ENCODE assay signal across 18 cellular contexts in genomic region chr1:109531205-109531779, GRCh38. TPM values are rescaled to one million over a fixed set of nuclear protein-coding genes. Genes with fewer than 3 reads are reported as not detected.
DNase-seq lines count a peak whose midpoint lies in the region; ATAC-seq, FAIRE-seq and TF ChIP-seq lines count a peak whose summit lies in the region.
"Had no signal": no experiment of that assay in that cellular context is flagged by ENCODE, and none has a peak within 500 bp of the region (broad histone marks: within the 10 kb centered on the region; RNA-seq: fewer than 3 reads in every experiment).

No MANE protein-coding gene starts in this region.

- no peak overlapping the region for H2AFZ ChIP-seq in H1 (ENCODE audit: low read length)

- no peaks in the 10 kb centered on the region for H3K79me2 ChIP-seq in H1 (ENCODE audit: control insufficient read depth in 1 of 2, insufficient read depth in 2 of 2, low read length in 2 of 2)

- no peaks in the 10 kb centered on the region for H3K36me3 ChIP-seq in H1 (ENCODE audit: control insufficient read depth in 2 of 4, insufficient read depth in 4 of 4, low read length in 3 of 4)
- H3K36me3 ChIP-seq: breast epithelium had no signal

- no peak for TF ChIP-seq EP300 in H1 (IDR thresholded peaks at IDR 0.05; ENCODE audit: borderline replicate concordance in 1 of 2, low read depth in 2 of 2, low read length in 2 of 2)

- no peak overlapping the region for H3K14ac ChIP-seq in H1 (ENCODE audit: insufficient read length)

- peak overlapping the region; percentile 68 for H3K27ac Mint-ChIP-seq in T-helper 2 cell treated with Interferon-gamma antibody and Interleukin-4, amounts not matched to agents 5 μg/mL and 100 μg/mL, for 36 hours
- H3K27ac Mint-ChIP-seq in T-cell = peak overlapping the region; percentile 64 to 88

- peaks cover 0 to 3% (median 1%) of the 10 kb centered on the region in 4 experiments; a peak in 4 of 7 replicates for H3K4me1 ChIP-seq in H1 (replicated peaks in 1 of 4; ENCODE audit: control insufficient read depth in 3 of 4, insufficient read depth in 4 of 4, low read length in 3 of 4)
- H3K4me1 ChIP-seq: breast epithelium had no signal

- H3K79me1 ChIP-seq in H1 (ENCODE audit: low read depth, low read length) = no peaks in the 10 kb centered on the region

- FAIRE-seq in H1 (lab: Jason Lieb, UNC) (no peak), HTR-8/SVneo (lab: Jason Lieb, UNC) (no peak)
- FAIRE-seq: keratinocyte had no signal

- H4K20me1 ChIP-seq in H1 (replicated peaks in 1 of 2; ENCODE audit: control insufficient read depth in 1 of 2, insufficient read depth in 2 of 2, low read length in 2 of 2) = no peaks in the 10 kb centered on the region

- no peak overlapping the region for H4K91ac ChIP-seq in H1 (replicated peaks; ENCODE audit: insufficient read length, low read length)

- no peak overlapping the region for H2BK20ac ChIP-seq in H1 (ENCODE audit: low read length)

- H3K4me3 Mint-ChIP-seq in T-helper 2 cell treated with Interferon-gamma antibody and Interleukin-4, amounts not matched to agents 5 μg/mL and 100 μg/mL, for 36 hours = peak overlapping the region; percentile 54
- H3K4me3 Mint-ChIP-seq in T-cell = peak overlapping the region; percentile 3 to 74 (median 14)
- H3K4me3 Mint-ChIP-seq: natural killer cell treated with Interleukin-12 subunit alpha and Interleukin-12 subunit beta and Interleukin-15 and Interleukin-18, amount 100 ng/mL, for 72 hours had no signal

- H3K4me2 ChIP-seq in H1 (ENCODE audit: insufficient read depth in 1 of 2, low read depth in 2 of 2, low read length in 2 of 2) = no peak overlapping the region

- no peak for TF ChIP-seq POLR2A in H1 (IDR thresholded peaks at IDR 0.05; ENCODE audit: control extremely low read depth in 1 of 2, low read depth in 2 of 2, low read length in 2 of 2)

- H3K23me2 ChIP-seq in H1 (ENCODE audit: low read depth, low read length) = no peaks in the 10 kb centered on the region; the same call in 1 of the 2 replicates

- H4K8ac ChIP-seq in H1 (ENCODE audit: extremely low read depth, insufficient read depth, low read length) = peak overlapping the region; percentile 7; the same call in 1 of the 2 replicates

- no peak overlapping the region for H2BK120ac ChIP-seq in H1 (replicated peaks; ENCODE audit: low read depth, low read length)

- TF ChIP-seq CTCF in H1 (IDR thresholded peaks at IDR 0.05; ENCODE audit: control extremely low read depth in 1 of 3, insufficient read depth in 1 of 3, low read depth in 1 of 3, low read length in 3 of 3) = no peak

- H3K9me3 ChIP-seq in H1 (ENCODE audit: insufficient read depth in 2 of 2, low read depth in 1 of 2, low read length in 1 of 2) = no peaks in the 10 kb centered on the region
- H3K9me3 ChIP-seq: breast epithelium had no signal

- no peak overlapping the region for H3K27ac ChIP-seq in H1 (ENCODE audit: low read depth, low read length)
- H3K27ac ChIP-seq: breast epithelium, VCaP had no signal

- H3K4me1 Mint-ChIP-seq in T-helper 2 cell treated with Interferon-gamma antibody and Interleukin-4, amounts not matched to agents 5 μg/mL and 100 μg/mL, for 36 hours (ENCODE audit: low read depth) = peaks cover 19% of the 10 kb centered on the region
- peaks cover 30 to 33% (median 31%) of the 10 kb centered on the region in 3 donors for H3K4me1 Mint-ChIP-seq in T-cell

- CTCF ChIA-PET in T-cell (lab: Charles Lee) (interaction anchor here (0.9 to 9.4 kb wide), 23 partner anchors 12 to 265 kb away, joined by 3 to 375 read pairs (median 11); partner anchors contain the start of genes CYB561D1 (in 2 of the 2), PSRC1 (in 2 of the 2), AMIGO1 (in 1 of the 2) and ATXN7L2 (in 1 of the 2)), H1 (lab: Charles Lee; ENCODE audit: partially characterized antibody) (interaction anchor here (0.8 to 26.3 kb wide), 34 partner anchors 7 to 392 kb away, joined by 3 to 1755 read pairs (median 6); partner anchors contain the start of genes AMIGO1, ATXN7L2, CYB561D1 and GPR61)

- H3K4ac ChIP-seq in H1 (replicated peaks; ENCODE audit: insufficient read length, low read depth, low read length) = no peak overlapping the region

- H4K5ac ChIP-seq in H1 (ENCODE audit: insufficient read length, low read depth, low read length) = no peak overlapping the region

- TF ChIP-seq RAD21 in H1 (IDR thresholded peaks at IDR 0.05 in 1 of 2, conservative IDR thresholded peaks at IDR 0.05 in 1 of 2; ENCODE audit: low read depth in 2 of 2, low read length in 2 of 2) = no peak

- no peak overlapping the region for H2AK5ac ChIP-seq in H1 (ENCODE audit: low read depth, low read length)

- no peak overlapping the region for H3K56ac ChIP-seq in H1 (replicated peaks; ENCODE audit: insufficient read length, low read depth, low read length)

- no peak overlapping the region for H2BK5ac ChIP-seq in H1 (ENCODE audit: low read depth, low read length)

- WGBS in H1 (ENCODE audit: extremely low coverage in 1 of 2, insufficient coverage in 1 of 2, insufficient read length in 1 of 2, insufficient replicate concordance in 2 of 2, low coverage in 1 of 2, low lambda C conversion rate in 2 of 2, missing lambda C conversion rate in 1 of 2), 2 experiments = 86% methylated on average over 6 of the region's 6 CpGs; no CpG with 5 or more reads in 1 of the 2 experiments

- POLR2A ChIA-PET in T-cell (lab: Charles Lee) (interaction anchor here (0.6 to 0.7 kb wide), 2 partner anchors 248 to 253 kb away, joined by 3 read pairs; no protein-coding TSS in a partner anchor), H1 (lab: Charles Lee; ENCODE audit: partially characterized antibody) (interaction anchor here (1.2 to 2.8 kb wide), 8 partner anchors 17 to 255 kb away, joined by 3 to 20 read pairs (median 8); partner anchors contain the start of genes CYB561D1, GNAI3 and PSMA5)

- no peak for ATAC-seq in T-cell (replicated peaks in 1 of 4)
- ATAC-seq in sciatic nerve = no peak
- ATAC-seq in GM19351 (IDR thresholded peaks at IDR 0.05; ENCODE audit: unreplicated experiment) = no peak

- H3K23ac ChIP-seq in H1 (ENCODE audit: insufficient read length) = no peak overlapping the region

- H3K9ac ChIP-seq in H1 (replicated peaks in 1 of 4; ENCODE audit: extremely low read depth in 1 of 4, low read depth in 3 of 4, low read length in 3 of 4) = no peak overlapping the region

- H2BK15ac ChIP-seq in H1 (ENCODE audit: low read length) = no peak overlapping the region

- H3K18ac ChIP-seq in H1 (ENCODE audit: extremely low read depth, low read length) = no peak overlapping the region

- H3K27me3 ChIP-seq in H1 (replicated peaks in 1 of 4; ENCODE audit: control insufficient read depth in 3 of 4, extremely low read depth in 1 of 4, insufficient read depth in 3 of 4, low read length in 3 of 4) = no peaks in the 10 kb centered on the region
- H3K27me3 ChIP-seq: breast epithelium had no signal

- H3K36me3 Mint-ChIP-seq in T-helper 2 cell treated with Interferon-gamma antibody and Interleukin-4, amounts not matched to agents 5 μg/mL and 100 μg/mL, for 36 hours (ENCODE audit: low read depth) = no peaks in the 10 kb centered on the region
- H3K36me3 Mint-ChIP-seq in T-cell = no peaks in the 10 kb centered on the region
- H3K36me3 Mint-ChIP-seq: natural killer cell treated with Interleukin-12 subunit alpha and Interleukin-12 subunit beta and Interleukin-15 and Interleukin-18, amount 100 ng/mL, for 72 hours had no signal

- intact Hi-C loops in sciatic nerve (cut with DNase I) = no loop called here

- no peak overlapping the region for H2BK12ac ChIP-seq in H1 (ENCODE audit: low read depth, low read length)

- DNase-seq in T-helper 2 cell treated with Interferon-gamma antibody and Interleukin-4, amounts not matched to agents 5 μg/mL and 100 μg/mL, for 36 hours (ENCODE audit: low spot score) = no peak
- DNase-seq in T-helper 2 cell (no peak), T-cell (no peak), H1 (ENCODE audit: low read depth in 1 of 2, low spot score in 2 of 2) (no peak), sciatic nerve (ENCODE audit: low spot score) (peak; percentile 38), HTR-8/SVneo (ENCODE audit: insufficient read length, low spot score) (no peak), NCI-H1105 treated with DMSO at 0.1 percent for 48 hours (lab: John Stamatoyannopoulos, UW) (no peak)
- DNase-seq: HCEC 1CT, Kasumi-1, NCI-H774, SIG-M5 had no signal

- H3K9me3 Mint-ChIP-seq in T-helper 2 cell treated with Interferon-gamma antibody and Interleukin-4, amounts not matched to agents 5 μg/mL and 100 μg/mL, for 36 hours = no peaks in the 10 kb centered on the region
- no peaks in the 10 kb centered on the region for H3K9me3 Mint-ChIP-seq in T-cell
- H3K9me3 Mint-ChIP-seq: natural killer cell treated with Interleukin-12 subunit alpha and Interleukin-12 subunit beta and Interleukin-15 and Interleukin-18, amount 100 ng/mL, for 72 hours had no signal

- H3K4me3 ChIP-seq in H1 (ENCODE audit: extremely low read depth in 1 of 4, insufficient read depth in 2 of 4, low read depth in 3 of 4, low read length in 4 of 4) = no peak overlapping the region

- peaks cover 2% of the 10 kb centered on the region for H3K27me3 Mint-ChIP-seq in T-helper 2 cell treated with Interferon-gamma antibody and Interleukin-4, amounts not matched to agents 5 μg/mL and 100 μg/mL, for 36 hours (ENCODE audit: low read depth)
- no peaks in the 10 kb centered on the region for H3K27me3 Mint-ChIP-seq in T-cell
- H3K27me3 Mint-ChIP-seq: natural killer cell treated with Interleukin-12 subunit alpha and Interleukin-12 subunit beta and Interleukin-15 and Interleukin-18, amount 100 ng/mL, for 72 hours had no signal

RNA-seq across cellular contexts. Expression of gene GPR61, which starts 8.4 kb away (rescaled TPM):
- under 1 TPM; 0.16 to 0.75 (median 0.39) TPM for total RNA-seq in T-cell
- total RNA-seq in H1 (2021; fragmentation: NEBNext Ultra II Directional; extraction: Animal tissue kit (Norgen Biotek cat#: 25700)) = 0.15 and 0.41 TPM in 2 replicates
- 0.53 and 0.63 TPM in 2 replicates for polyA plus RNA-seq in H1 (2011; rRNA removed)
- polyA plus RNA-seq in H1 (2011; cell fraction: cytosol; rRNA removed) = 0.40 TPM
- polyA plus RNA-seq in H1 (2011; cell fraction: nucleus; rRNA removed) = 0.90 TPM
- 0.27 to 0.80 TPM (median 0.35 TPM) in 4 replicates for polyA plus RNA-seq in H1 (2012, experiment 1 of 2)
- polyA plus RNA-seq in H1 (2012, experiment 2 of 2) = 0.07 TPM
- polyA plus RNA-seq in H1 (2013, experiment 1 of 2) = 0.06 TPM
- polyA plus RNA-seq in H1 (2013, experiment 2 of 2) = 0.18 TPM
- 0.59 and 0.63 TPM in 2 replicates for polyA minus RNA-seq in H1 (2011; rRNA and poly(A)+ RNA removed)
- not detected for polyA minus RNA-seq in H1 (2011; cell fraction: cytosol; rRNA and poly(A)+ RNA removed)
- polyA minus RNA-seq in H1 (2011; cell fraction: nucleus; rRNA and poly(A)+ RNA removed) = 2.5 TPM
- total RNA-seq in sciatic nerve = not detected
- total RNA-seq: A673; breast epithelium; natural killer cell treated with Interleukin-12 subunit alpha and Interleukin-12 subunit beta and Interleukin-15 and Interleukin-18, amount 100 ng/mL, for 72 hours; subcutaneous adipose tissue had no signal
- polyA plus RNA-seq: keratinocyte had no signal

RNA-seq across cellular contexts. Expression of gene GNAI3, which starts 17.1 kb away (rescaled TPM):
- 1 to 10 TPM; 5.4 to 7.2 (median 6.5) TPM for total RNA-seq in T-cell
- total RNA-seq in H1 (2021; fragmentation: NEBNext Ultra II Directional; extraction: Animal tissue kit (Norgen Biotek cat#: 25700)) = 9.2 and 9.8 TPM in 2 replicates
- polyA plus RNA-seq in H1 (2011; rRNA removed) = 1.9 and 4.0 TPM in 2 replicates
- polyA plus RNA-seq in H1 (2011; cell fraction: cytosol; rRNA removed) = 4.7 TPM
- polyA plus RNA-seq in H1 (2011; cell fraction: nucleus; rRNA removed) = 1.2 TPM
- 4.7 to 6.9 TPM (median 5.3 TPM) in 4 replicates for polyA plus RNA-seq in H1 (2012, experiment 1 of 2)
- polyA plus RNA-seq in H1 (2012, experiment 2 of 2) = 0.58 TPM
- polyA plus RNA-seq in H1 (2013, experiment 1 of 2) = 3.9 TPM
- polyA plus RNA-seq in H1 (2013, experiment 2 of 2) = 4.1 TPM
- 6.3 and 7.4 TPM in 2 replicates for polyA minus RNA-seq in H1 (2011; rRNA and poly(A)+ RNA removed)
- polyA minus RNA-seq in H1 (2011; cell fraction: cytosol; rRNA and poly(A)+ RNA removed) = 4.3 TPM
- polyA minus RNA-seq in H1 (2011; cell fraction: nucleus; rRNA and poly(A)+ RNA removed) = 8.0 TPM
- total RNA-seq in sciatic nerve = 7.0 TPM

RNA-seq across cellular contexts. Expression of gene AMIGO1, which starts 21.8 kb away (rescaled TPM):
- total RNA-seq in T-cell (10 to 100 TPM; 13.2 to 28.2 (median 21.5) TPM), sciatic nerve (15.6 TPM)
- total RNA-seq in H1 (2021; fragmentation: NEBNext Ultra II Directional; extraction: Animal tissue kit (Norgen Biotek cat#: 25700)) = 2.4 and 2.7 TPM in 2 replicates
- polyA plus RNA-seq in H1 (2011; rRNA removed) = 1.5 and 2.4 TPM in 2 replicates
- polyA plus RNA-seq in H1 (2011; cell fraction: cytosol; rRNA removed) = 1.6 TPM
- 1.8 TPM for polyA plus RNA-seq in H1 (2011; cell fraction: nucleus; rRNA removed)
- polyA plus RNA-seq in H1 (2012, experiment 1 of 2) = 1.7 to 2.4 TPM (median 2.2 TPM) in 4 replicates
- 1.6 TPM for polyA plus RNA-seq in H1 (2012, experiment 2 of 2)
- 1.8 TPM for polyA plus RNA-seq in H1 (2013, experiment 1 of 2)
- polyA plus RNA-seq in H1 (2013, experiment 2 of 2) = 2.0 TPM
- polyA minus RNA-seq in H1 (2011; rRNA and poly(A)+ RNA removed) = 2.8 and 3.4 TPM in 2 replicates
- 1.5 TPM for polyA minus RNA-seq in H1 (2011; cell fraction: cytosol; rRNA and poly(A)+ RNA removed)
- 2.6 TPM for polyA minus RNA-seq in H1 (2011; cell fraction: nucleus; rRNA and poly(A)+ RNA removed)

RNA-seq across cellular contexts. Expression of gene CYB561D1, which starts 37.4 kb away (rescaled TPM):
- total RNA-seq in T-cell (10 to 100 TPM; 23.6 to 42.6 (median 39.5) TPM), sciatic nerve (7.6 TPM)
- 3.6 and 4.3 TPM in 2 replicates for total RNA-seq in H1 (2021; fragmentation: NEBNext Ultra II Directional; extraction: Animal tissue kit (Norgen Biotek cat#: 25700))
- polyA plus RNA-seq in H1 (2011; rRNA removed) = 3.8 and 6.8 TPM in 2 replicates
- polyA plus RNA-seq in H1 (2011; cell fraction: cytosol; rRNA removed) = 5.3 TPM
- polyA plus RNA-seq in H1 (2011; cell fraction: nucleus; rRNA removed) = 7.1 TPM
- 3.3 to 4.1 TPM (median 4.1 TPM) in 4 replicates for polyA plus RNA-seq in H1 (2012, experiment 1 of 2)
- 3.5 TPM for polyA plus RNA-seq in H1 (2012, experiment 2 of 2)
- 2.8 TPM for polyA plus RNA-seq in H1 (2013, experiment 1 of 2)
- 2.6 TPM for polyA plus RNA-seq in H1 (2013, experiment 2 of 2)
- polyA minus RNA-seq in H1 (2011; rRNA and poly(A)+ RNA removed) = 5.8 and 7.1 TPM in 2 replicates
- 4.0 TPM for polyA minus RNA-seq in H1 (2011; cell fraction: cytosol; rRNA and poly(A)+ RNA removed)
- 5.7 TPM for polyA minus RNA-seq in H1 (2011; cell fraction: nucleus; rRNA and poly(A)+ RNA removed)

RNA-seq across cellular contexts. Expression of gene ATXN7L2, which starts 47.6 kb away (rescaled TPM):
- total RNA-seq in T-cell (10 to 100 TPM in 4 of 5 donors, 1 to 10 TPM in 1; 9.7 to 13.2 (median 12.5) TPM), sciatic nerve (5.0 TPM)
- 9.3 and 9.8 TPM in 2 replicates for total RNA-seq in H1 (2021; fragmentation: NEBNext Ultra II Directional; extraction: Animal tissue kit (Norgen Biotek cat#: 25700))
- polyA plus RNA-seq in H1 (2011; rRNA removed) = 8.1 and 12.3 TPM in 2 replicates
- polyA plus RNA-seq in H1 (2011; cell fraction: cytosol; rRNA removed) = 7.1 TPM
- polyA plus RNA-seq in H1 (2011; cell fraction: nucleus; rRNA removed) = 25.0 TPM
- polyA plus RNA-seq in H1 (2012, experiment 1 of 2) = 5.3 to 9.0 TPM (median 7.8 TPM) in 4 replicates
- 5.1 TPM for polyA plus RNA-seq in H1 (2012, experiment 2 of 2)
- polyA plus RNA-seq in H1 (2013, experiment 1 of 2) = 8.4 TPM
- polyA plus RNA-seq in H1 (2013, experiment 2 of 2) = 7.4 TPM
- 2.4 and 3.4 TPM in 2 replicates for polyA minus RNA-seq in H1 (2011; rRNA and poly(A)+ RNA removed)
- polyA minus RNA-seq in H1 (2011; cell fraction: cytosol; rRNA and poly(A)+ RNA removed) = 6.5 TPM
- polyA minus RNA-seq in H1 (2011; cell fraction: nucleus; rRNA and poly(A)+ RNA removed) = 9.7 TPM
